In genomic region chr4:61909031-61909430, GRCh38 we compare ENCODE assay signal across 1 cellular context.
A peak's percentile ranks its signal among the peaks of the same experiment; 100 is the strongest.
TF ChIP-seq lines count a peak whose summit lies in the region.

No MANE protein-coding gene starts in this region.

TF ChIP-seq in GM12878, 131 proteins besides CTCF, POLR2A, EP300 and RAD21:
- TF ChIP-seq FOXK2 (IDR thresholded peaks at IDR 0.05): no peak
- 0 out of 4 replicates have a peak, but pooled peaks of 1 of the 2 experiments have one; percentile 11 for TF ChIP-seq BHLHE40 (IDR thresholded peaks at IDR 0.05; ENCODE audit: borderline replicate concordance in 1 of 2, low read depth in 2 of 2, low read length in 1 of 2)
- TF ChIP-seq GATAD2B (conservative IDR thresholded peaks at IDR 0.05; ENCODE audit: low read depth): no peak
- TF ChIP-seq DPF2 (IDR thresholded peaks at IDR 0.05): 0 out of 2 replicates have a peak, but pooled peaks have one; percentile 28
- no peak for TF ChIP-seq PAX8 (IDR thresholded peaks at IDR 0.05)
- TF ChIP-seq RCOR1 (conservative IDR thresholded peaks at IDR 0.05; ENCODE audit: low read depth, low read length): no peak
- TF ChIP-seq RELB (IDR thresholded peaks at IDR 0.05; ENCODE audit: low read depth): peak; percentile 80
- TF ChIP-seq IKZF2 (IDR thresholded peaks at IDR 0.05): peak; percentile 18 to 20; a peak in 2 of 4 replicates
- no peak for TF ChIP-seq MXI1 (IDR thresholded peaks at IDR 0.05; ENCODE audit: low read depth, low read length)
- TF ChIP-seq PRDM15 (CRISPR knock-in tag; IDR thresholded peaks at IDR 0.05): no peak
- TF ChIP-seq MTA2 (IDR thresholded peaks at IDR 0.05; ENCODE audit: low read depth): peak; percentile 88
- TF ChIP-seq HDAC2 (IDR thresholded peaks at IDR 0.05): no peak
TF ChIP-seq in GM12878: peak in this region for 5.
